8 cellular contexts compared by ENCODE assay signal in the genomic region with DNA sequence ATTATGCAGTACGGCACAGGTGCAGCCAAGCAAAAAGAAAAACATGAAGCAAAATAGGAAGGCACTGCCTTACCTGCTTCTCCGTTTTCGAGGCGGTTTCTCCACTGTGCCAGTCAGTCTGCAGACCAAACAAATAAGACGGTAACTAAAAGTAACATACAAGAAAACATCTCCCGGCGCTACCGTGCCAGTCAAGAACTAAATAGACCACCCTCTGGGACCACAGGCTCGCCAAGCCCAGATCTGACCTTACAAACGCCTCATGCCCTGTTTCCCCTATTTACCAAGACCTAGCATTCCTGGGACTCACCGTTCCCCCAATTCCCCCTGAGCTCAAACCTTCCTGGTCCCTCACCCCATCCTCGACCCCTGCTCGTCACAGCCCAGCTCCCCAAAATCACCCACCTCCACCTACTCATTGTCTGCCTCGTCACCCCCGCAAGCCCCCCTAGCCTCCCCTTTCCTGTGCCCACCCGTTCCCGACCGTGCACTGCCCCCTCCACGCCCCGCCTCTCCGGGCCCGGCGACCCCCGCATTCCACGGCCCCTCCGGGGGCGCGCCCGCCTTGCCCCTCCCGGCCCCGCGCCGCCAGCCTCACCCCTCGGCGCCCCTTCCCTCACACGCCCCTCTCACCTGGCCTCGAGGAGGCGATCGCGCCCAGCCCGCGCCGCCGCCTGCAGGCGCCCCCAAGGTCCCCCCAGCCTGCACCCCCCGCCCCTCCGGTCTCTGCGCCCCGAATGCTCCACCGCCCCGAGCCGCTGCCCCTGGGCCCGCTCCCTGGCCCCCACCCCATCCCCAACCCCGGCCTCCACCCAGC. TPM values are rescaled to one million over a fixed set of nuclear protein-coding genes. Genes with fewer than 3 reads are reported as not detected.
A peak's percentile ranks its signal among the peaks of the same experiment; 100 is the strongest.
DNase-seq lines count a peak whose midpoint lies in the region; ATAC-seq and TF ChIP-seq lines count a peak whose summit lies in the region.

No MANE protein-coding gene starts in this region.

- ATAC-seq in GM21723 (IDR thresholded peaks at IDR 0.05; ENCODE audit: unreplicated experiment) (peak; percentile 38), upper lobe of right lung (no peak), foreskin keratinocyte (no peak)

- H3K27ac ChIP-seq in OCI-LY7 (ENCODE audit: low read depth, low read length, poor library complexity, severe bottlenecking): peak overlapping the region; percentile 40
- no peak overlapping the region for H3K27ac ChIP-seq in mammary epithelial cell (ENCODE audit: insufficient read depth, low read depth, low read length)
- H3K27ac ChIP-seq in mesendoderm (ENCODE audit: low read depth, low read length): no peak overlapping the region
- H3K27ac ChIP-seq in upper lobe of right lung: no peak overlapping the region
- no peak overlapping the region for H3K27ac ChIP-seq in foreskin keratinocyte

- H3K4me3 ChIP-seq in OCI-LY7 (ENCODE audit: low read depth, low read length, poor library complexity, severe bottlenecking) (peak overlapping the region; percentile 82), mammary epithelial cell (replicated peaks in 1 of 3; ENCODE audit: insufficient read depth in 1 of 3, low read depth in 2 of 3, low read length in 3 of 3) (peak overlapping the region; percentile 38 to 67 (median 59)), mesendoderm (ENCODE audit: low read length) (peak overlapping the region; percentile 77), upper lobe of right lung (peak overlapping the region; percentile 60)

- peaks cover 25% of the 10 kb centered on the region for H3K36me3 ChIP-seq in OCI-LY7 (ENCODE audit: insufficient read depth, low read length)
- no peaks in the 10 kb centered on the region for H3K36me3 ChIP-seq in mammary epithelial cell (ENCODE audit: insufficient read depth, low read length)
- H3K36me3 ChIP-seq in mesendoderm (ENCODE audit: control insufficient read depth, insufficient read depth, low read length): no peaks in the 10 kb centered on the region
- no peaks in the 10 kb centered on the region for H3K36me3 ChIP-seq in upper lobe of right lung

- peak overlapping the region; percentile 89 for H3K18ac ChIP-seq in mesendoderm (ENCODE audit: low read length)

- no peak overlapping the region for H3K23ac ChIP-seq in mesendoderm (ENCODE audit: low read length)

- no peak overlapping the region for H2BK15ac ChIP-seq in mesendoderm (replicated peaks; ENCODE audit: low read depth)

- H3K79me1 ChIP-seq in mesendoderm (ENCODE audit: low read length): no peaks in the 10 kb centered on the region

- no peak overlapping the region for H4K5ac ChIP-seq in mesendoderm (ENCODE audit: low read length)

- H3K9me3 ChIP-seq in OCI-LY7 (ENCODE audit: low read length) (no peaks in the 10 kb centered on the region), mammary epithelial cell (replicated peaks; ENCODE audit: insufficient read depth, low read length) (no peaks in the 10 kb centered on the region), upper lobe of right lung (no peaks in the 10 kb centered on the region)

- H3K9ac ChIP-seq in mammary epithelial cell (ENCODE audit: insufficient read depth, low read length) (peak overlapping the region; percentile 16), mesendoderm (ENCODE audit: low read length) (peak overlapping the region; percentile 83)

- WGBS in mammary epithelial cell (ENCODE audit: low coverage, missing lambda C conversion rate): 11% methylated on average over 8 of the region's 54 CpGs
- WGBS in mesendoderm (ENCODE audit: extremely low coverage, insufficient coverage, low lambda C conversion rate): no CpG with 5 or more reads among the region's 54 CpGs

- H3K4ac ChIP-seq in mesendoderm (ENCODE audit: low read depth, low read length): peak overlapping the region; percentile 83

- H4K20me1 ChIP-seq in OCI-LY7 (ENCODE audit: insufficient read depth, low read length) (peaks cover 8% of the 10 kb centered on the region; the same call in 1 of the 2 replicates), mammary epithelial cell (ENCODE audit: insufficient read depth, low read length) (no peaks in the 10 kb centered on the region)

- peaks cover 21% of the 10 kb centered on the region; the same call in 1 of the 2 replicates for H3K79me2 ChIP-seq in OCI-LY7 (ENCODE audit: insufficient read depth, low read depth, low read length)
- no peaks in the 10 kb centered on the region for H3K79me2 ChIP-seq in mammary epithelial cell (ENCODE audit: insufficient read depth, low read length)
- H3K79me2 ChIP-seq in mesendoderm (ENCODE audit: control insufficient read depth, insufficient read depth, low read length): peaks cover 2% of the 10 kb centered on the region

- peak overlapping the region; percentile 89 for H3K56ac ChIP-seq in mesendoderm (ENCODE audit: low read length)

- CTCF ChIA-PET in OCI-LY7 (lab: Charles Lee; ENCODE audit: unreplicated experiment) (no interaction called here), mammary epithelial cell (lab: Charles Lee; ENCODE audit: low non-redundant PET) (interaction anchor here (0.6 to 0.7 kb wide), 2 partner anchors 17 to 243 kb away, joined by 3 read pairs; no protein-coding TSS in a partner anchor)

- no peak overlapping the region for H2AK5ac ChIP-seq in mesendoderm (ENCODE audit: low read length)

- H3K27me3 ChIP-seq in mammary epithelial cell (ENCODE audit: insufficient read depth, low read length) (no peaks in the 10 kb centered on the region), mesendoderm (ENCODE audit: insufficient read depth, low read length, poor library complexity) (no peaks in the 10 kb centered on the region), upper lobe of right lung (no peaks in the 10 kb centered on the region), foreskin keratinocyte (no peaks in the 10 kb centered on the region)

- H3K4me2 ChIP-seq in OCI-LY7 (ENCODE audit: low read length): peak overlapping the region; percentile 99
- H3K4me2 ChIP-seq in mammary epithelial cell (ENCODE audit: insufficient read depth, low read depth, low read length): peak overlapping the region; percentile 93
- peak overlapping the region; percentile 98 for H3K4me2 ChIP-seq in mesendoderm (ENCODE audit: low read length)

- peaks cover 22% of the 10 kb centered on the region for H3K4me1 ChIP-seq in OCI-LY7 (ENCODE audit: insufficient read depth, low read length, poor library complexity, severe bottlenecking)
- peaks cover 10% of the 10 kb centered on the region for H3K4me1 ChIP-seq in mammary epithelial cell (ENCODE audit: insufficient read depth, low read length)
- H3K4me1 ChIP-seq in mesendoderm (ENCODE audit: control insufficient read depth, low read depth, low read length): peaks cover 2% of the 10 kb centered on the region
- H3K4me1 ChIP-seq in upper lobe of right lung: peaks cover 9% of the 10 kb centered on the region
- peaks cover 7% of the 10 kb centered on the region for H3K4me1 ChIP-seq in foreskin keratinocyte

- no peak overlapping the region for H2BK120ac ChIP-seq in mesendoderm (ENCODE audit: low read depth, low read length)

- TF ChIP-seq CTCF in OCI-LY7 (conservative IDR thresholded peaks at IDR 0.05; ENCODE audit: low read length) (no peak), mammary epithelial cell (conservative IDR thresholded peaks at IDR 0.05 in 1 of 2, IDR thresholded peaks at IDR 0.05 in 1 of 2; ENCODE audit: extremely low read depth in 1 of 2, insufficient read depth in 1 of 2, low read depth in 1 of 2, low read length in 2 of 2) (no peak), upper lobe of right lung (IDR thresholded peaks at IDR 0.05) (no peak), foreskin keratinocyte (conservative IDR thresholded peaks at IDR 0.05) (no peak)

- intact Hi-C loops in OCI-LY7 (cut with micrococcal nuclease; ENCODE audit: unreplicated experiment) (loop anchor here (1.0 to 2.0 kb wide), 4 partner anchors 201 to 372 kb away; a partner anchor contains a TSS), mammary epithelial cell (cut with micrococcal nuclease) (loop anchor here (1.0 to 10.0 kb wide), 5 partner anchors 201 to 370 kb away; a partner anchor contains a TSS), upper lobe of right lung (cut with DNase I) (no loop called here)

- in situ Hi-C loops in mammary epithelial cell (cut with MboI; ENCODE audit: low sequenced_read_pairs in 2 of 2): loop anchor here in 1 of 2 donors (10.0 to 25.0 kb wide), 3 partner anchors 205 to 368 kb away; a partner anchor contains a TSS

- BruUV-seq in OCI-LY7 (replicated peaks; lab: Mats Ljungman, UMichigan) (no TSS peak), mammary epithelial cell (replicated peaks; lab: Mats Ljungman, UMichigan) (no TSS peak)

- POLR2A ChIA-PET in OCI-LY7 (lab: Charles Lee): interaction anchor here (0.6 to 1.2 kb wide), 6 partner anchors 11 to 564 kb away, joined by 3 to 4 read pairs (median 3); a partner anchor contains a TSS

- no peaks in the 10 kb centered on the region for H3K9me2 ChIP-seq in OCI-LY7 (ENCODE audit: insufficient read depth, low read length)

- dilution Hi-C loops in mammary epithelial cell (cut with HindIII; ENCODE audit: low sequenced_read_pairs): no loop called here

- H2AFZ ChIP-seq in OCI-LY7 (ENCODE audit: low read length): peak overlapping the region; percentile 63
- peak overlapping the region; percentile 90 for H2AFZ ChIP-seq in mammary epithelial cell (ENCODE audit: low read depth, low read length)

- H4K8ac ChIP-seq in mesendoderm (ENCODE audit: low read depth, low read length): no peak overlapping the region

- DNase-seq in COR-L47 (lab: John Stamatoyannopoulos, UW) (peak; percentile 9), OCI-LY7 (ENCODE audit: low spot score) (peak; percentile 57), mammary epithelial cell (no peak), mesendoderm (peak; percentile 20), upper lobe of right lung (no peak), amniotic stem cell (lab: John Stamatoyannopoulos, UW) (no peak), foreskin keratinocyte (no peak)

- no peak overlapping the region for H2BK5ac ChIP-seq in mesendoderm (ENCODE audit: low read length)

RNA-seq across cellular contexts. Expression of a gene that starts 0.6 kb away (rescaled TPM):
- total RNA-seq in OCI-LY7 (2014; rRNA removed; shearing (Covaris generic)): 23.8 and 25.0 TPM in 2 replicates
- 21.5 and 25.4 TPM in 2 replicates for total RNA-seq in OCI-LY7 (2022)
- 1 to 10 TPM; 3.1 to 7.7 TPM for total RNA-seq in mammary epithelial cell
- polyA plus RNA-seq in mammary epithelial cell: 1.2 TPM
- polyA minus RNA-seq in mammary epithelial cell: 24.8 TPM
- 7.3 TPM for polyA plus RNA-seq in mesendoderm (2013, experiment 1 of 2)
- polyA plus RNA-seq in mesendoderm (2013, experiment 2 of 2): 7.8 TPM
- 14.9 TPM for total RNA-seq in upper lobe of right lung
- 3.5 and 3.7 TPM in 2 replicates for total RNA-seq in foreskin keratinocyte
- polyA plus RNA-seq in foreskin keratinocyte: 1.1 and 1.2 TPM in 2 replicates

RNA-seq across cellular contexts. Expression of a gene that starts 46.8 kb away (rescaled TPM):
- 18.9 and 21.4 TPM in 2 replicates for total RNA-seq in OCI-LY7 (2014; rRNA removed; shearing (Covaris generic))
- total RNA-seq in OCI-LY7 (2022) (51.9 and 55.1 TPM in 2 replicates), mammary epithelial cell (10 to 100 TPM; 30.0 to 32.5 TPM), upper lobe of right lung (42.2 TPM), foreskin keratinocyte (30.0 and 30.1 TPM in 2 replicates)
- polyA plus RNA-seq in mammary epithelial cell (17.3 TPM), foreskin keratinocyte (18.8 and 21.7 TPM in 2 replicates)
- polyA minus RNA-seq in mammary epithelial cell: 25.6 TPM
- polyA plus RNA-seq in mesendoderm (2013, experiment 1 of 2): 36.8 TPM
- 35.6 TPM for polyA plus RNA-seq in mesendoderm (2013, experiment 2 of 2)

RNA-seq across cellular contexts. Expression of a gene that starts 57.6 kb away (rescaled TPM):
- 16.2 and 27.0 TPM in 2 replicates for total RNA-seq in OCI-LY7 (2014; rRNA removed; shearing (Covaris generic))
- total RNA-seq in OCI-LY7 (2022) (22.9 and 23.9 TPM in 2 replicates), mammary epithelial cell (10 to 100 TPM; 21.7 to 25.8 TPM), upper lobe of right lung (10.0 TPM), foreskin keratinocyte (30.4 and 33.2 TPM in 2 replicates)
- polyA plus RNA-seq in mammary epithelial cell (30.6 TPM), foreskin keratinocyte (31.6 and 33.5 TPM in 2 replicates)
- 3.8 TPM for polyA minus RNA-seq in mammary epithelial cell
- polyA plus RNA-seq in mesendoderm (2013, experiment 1 of 2): 31.5 TPM
- 32.7 TPM for polyA plus RNA-seq in mesendoderm (2013, experiment 2 of 2)

Comparison
In these comparisons a context has a peak if more than half of its experiments do, and no peak if none do; other contexts are left out.
1. DNase-seq: peak in COR-L47 (single experiment), OCI-LY7 (single experiment) and mesendoderm (single experiment); none in mammary epithelial cell (single experiment), upper lobe of right lung (single experiment), amniotic stem cell (single experiment) and foreskin keratinocyte (0 of 2).
2. Peak in every context shown above with its lines, with median percentiles within 50 percentile points of each other: H3K4me2 ChIP-seq and H3K4me3 ChIP-seq.